ENCODE assay signal across 1 cellular context in genomic region chr1:24114753-24115152, GRCh38.
A peak's percentile ranks its signal among the peaks of the same experiment; 100 is the strongest.
TF ChIP-seq lines count a peak whose summit lies in the region.

No MANE protein-coding gene starts in this region.

TF ChIP-seq in HepG2, 621 proteins besides CTCF, POLR2A, EP300 and RAD21 (continued from another document and continues in another):
- no peak for TF ChIP-seq ZBTB40 (IDR thresholded peaks at IDR 0.05)
- no peak for TF ChIP-seq ZBTB40 (CRISPR knock-in tag; IDR thresholded peaks at IDR 0.05)
- no peak for TF ChIP-seq MNT (IDR thresholded peaks at IDR 0.05)
- TF ChIP-seq NFKBIZ (CRISPR knock-in tag; IDR thresholded peaks at IDR 0.05) = no peak
- TF ChIP-seq NR2F2 (IDR thresholded peaks at IDR 0.05; ENCODE audit: borderline replicate concordance, low read depth) = no peak
- TF ChIP-seq ZNF281 (CRISPR knock-in tag; IDR thresholded peaks at IDR 0.05; ENCODE audit: borderline replicate concordance) = no peak
- TF ChIP-seq EEA1 (CRISPR knock-in tag; IDR thresholded peaks at IDR 0.05; ENCODE audit: borderline replicate concordance) = no peak
- no peak for TF ChIP-seq ATF1 (CRISPR knock-in tag; IDR thresholded peaks at IDR 0.05)
- TF ChIP-seq ZNF605 (CRISPR knock-in tag; IDR thresholded peaks at IDR 0.05) = no peak
- no peak for TF ChIP-seq ZC3H13 (CRISPR knock-in tag; IDR thresholded peaks at IDR 0.05)
- TF ChIP-seq ZNF691 (CRISPR knock-in tag; IDR thresholded peaks at IDR 0.05; ENCODE audit: borderline replicate concordance, low read depth) = no peak
- TF ChIP-seq ATF7-NPFF (CRISPR knock-in tag; IDR thresholded peaks at IDR 0.05; ENCODE audit: low read depth) = no peak
- TF ChIP-seq TSC22D2 (CRISPR knock-in tag; IDR thresholded peaks at IDR 0.05; ENCODE audit: borderline replicate concordance) = no peak
- no peak for TF ChIP-seq JUN (CRISPR knock-in tag; IDR thresholded peaks at IDR 0.05)
- TF ChIP-seq CBX5 (CRISPR knock-in tag; IDR thresholded peaks at IDR 0.05; ENCODE audit: borderline replicate concordance) = 0 out of 2 replicates have a peak, but pooled peaks have one; percentile 33
- TF ChIP-seq ZFYVE20 (CRISPR knock-in tag; IDR thresholded peaks at IDR 0.05; ENCODE audit: borderline replicate concordance, low read depth) = no peak
- TF ChIP-seq HIC2 (CRISPR knock-in tag; IDR thresholded peaks at IDR 0.05; ENCODE audit: low read depth) = no peak
- TF ChIP-seq SALL1 (CRISPR knock-in tag; IDR thresholded peaks at IDR 0.05) = no peak
- TF ChIP-seq ZNF749 (CRISPR knock-in tag; IDR thresholded peaks at IDR 0.05; ENCODE audit: borderline replicate concordance) = no peak
- no peak for TF ChIP-seq ZNF512B (CRISPR knock-in tag; IDR thresholded peaks at IDR 0.05; ENCODE audit: borderline replicate concordance)
- no peak for TF ChIP-seq MED8 (CRISPR knock-in tag; IDR thresholded peaks at IDR 0.05; ENCODE audit: insufficient replicate concordance)
- TF ChIP-seq MLX (CRISPR knock-in tag; IDR thresholded peaks at IDR 0.05) = no peak
- no peak for TF ChIP-seq RELA (CRISPR knock-in tag; IDR thresholded peaks at IDR 0.05)
- no peak for TF ChIP-seq ZSCAN31 (CRISPR knock-in tag; IDR thresholded peaks at IDR 0.05; ENCODE audit: low read depth)
- peak; percentile 58; the same call in 1 of the 2 replicates for TF ChIP-seq HDAC2 (CRISPR knock-in tag; IDR thresholded peaks at IDR 0.05)
- no peak for TF ChIP-seq ZNF780A (CRISPR knock-in tag; IDR thresholded peaks at IDR 0.05)
- TF ChIP-seq ZNF326 (CRISPR knock-in tag; IDR thresholded peaks at IDR 0.05; ENCODE audit: borderline replicate concordance) = no peak
- TF ChIP-seq ATF6 (CRISPR knock-in tag; conservative IDR thresholded peaks at IDR 0.05) = no peak
- no peak for TF ChIP-seq CEBPG (CRISPR knock-in tag; IDR thresholded peaks at IDR 0.05)
- TF ChIP-seq THRA (CRISPR knock-in tag; IDR thresholded peaks at IDR 0.05; ENCODE audit: borderline replicate concordance) = peak; percentile 25; the same call in 1 of the 2 replicates
- no peak for TF ChIP-seq ZNF788 (CRISPR knock-in tag; IDR thresholded peaks at IDR 0.05; ENCODE audit: borderline replicate concordance)
- no peak for TF ChIP-seq KDM1A (CRISPR knock-in tag; IDR thresholded peaks at IDR 0.05)
- no peak for TF ChIP-seq ZNF251 (CRISPR knock-in tag; IDR thresholded peaks at IDR 0.05)
- no peak for TF ChIP-seq HES4 (CRISPR knock-in tag; IDR thresholded peaks at IDR 0.05; ENCODE audit: borderline replicate concordance)
- no peak for TF ChIP-seq ATRX (CRISPR knock-in tag; IDR thresholded peaks at IDR 0.05; ENCODE audit: borderline replicate concordance)
- no peak for TF ChIP-seq ZIK1 (CRISPR knock-in tag; IDR thresholded peaks at IDR 0.05; ENCODE audit: borderline replicate concordance, low read depth)
